1 cellular context compared by ENCODE assay signal in the genomic region with DNA sequence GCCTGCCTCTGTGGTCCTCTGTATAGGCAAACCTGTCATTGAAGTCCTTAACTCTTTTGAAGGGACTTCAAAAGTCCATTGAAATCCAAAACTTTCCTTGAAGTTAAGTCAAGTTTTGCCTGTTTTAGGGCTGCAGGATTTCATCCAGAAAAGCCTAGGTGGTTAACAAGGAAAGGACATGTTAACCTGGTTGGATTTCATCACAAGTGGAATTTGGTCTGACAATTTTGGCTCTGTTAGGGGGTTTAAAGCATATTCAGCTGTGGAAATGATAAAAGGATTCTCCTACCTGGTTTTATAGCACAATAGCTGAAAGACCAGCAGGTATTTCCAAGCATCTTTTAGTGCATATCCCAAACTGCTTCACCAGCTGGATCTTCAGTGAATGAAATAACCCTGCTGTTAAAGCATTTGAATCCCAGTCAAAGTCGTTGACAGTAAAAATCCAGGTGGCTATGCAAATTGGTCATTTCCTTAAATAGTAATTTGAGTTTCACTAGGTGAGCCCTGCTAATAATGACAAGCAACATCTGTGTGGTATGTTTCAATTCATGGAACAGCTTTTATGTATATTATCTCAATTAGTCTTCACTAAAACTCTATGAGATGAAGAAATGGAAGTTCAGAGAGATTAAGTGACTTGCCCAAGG.
TF ChIP-seq lines count a peak whose summit lies in the region.

No MANE protein-coding gene starts in this region.

TF ChIP-seq in H1, 55 proteins besides CTCF, POLR2A, EP300 and RAD21:
- TF ChIP-seq SIRT6 (IDR thresholded peaks at IDR 0.05; ENCODE audit: low read length): no peak
- no peak for TF ChIP-seq RFX5 (IDR thresholded peaks at IDR 0.05; ENCODE audit: borderline replicate concordance, low read depth, low read length)
- TF ChIP-seq GTF2F1 (IDR thresholded peaks at IDR 0.05; ENCODE audit: borderline replicate concordance, low read depth, low read length): no peak
- peak; percentile 92 for TF ChIP-seq TCF12 (IDR thresholded peaks at IDR 0.05; ENCODE audit: low read depth, low read length)
- TF ChIP-seq RBBP5 (IDR thresholded peaks at IDR 0.05; ENCODE audit: borderline replicate concordance, low read depth, low read length): no peak
- no peak for TF ChIP-seq TBP (IDR thresholded peaks at IDR 0.05; ENCODE audit: low read depth, low read length)
- TF ChIP-seq ASH2L (IDR thresholded peaks at IDR 0.05; ENCODE audit: low read length): no peak
- TF ChIP-seq SIN3A (conservative IDR thresholded peaks at IDR 0.05 in 1 of 2, IDR thresholded peaks at IDR 0.05 in 1 of 2; ENCODE audit: low read depth in 1 of 2, low read length in 2 of 2): 0 out of 4 replicates have a peak, but pooled peaks of 1 of the 2 experiments have one; percentile 35
- no peak for TF ChIP-seq YY1 (IDR thresholded peaks at IDR 0.05; ENCODE audit: low read depth, low read length)
- TF ChIP-seq SAP30 (IDR thresholded peaks at IDR 0.05; ENCODE audit: insufficient read depth, insufficient replicate concordance, low read length): no peak
